ENCODE assay signal across 8 cellular contexts in the genomic region with DNA sequence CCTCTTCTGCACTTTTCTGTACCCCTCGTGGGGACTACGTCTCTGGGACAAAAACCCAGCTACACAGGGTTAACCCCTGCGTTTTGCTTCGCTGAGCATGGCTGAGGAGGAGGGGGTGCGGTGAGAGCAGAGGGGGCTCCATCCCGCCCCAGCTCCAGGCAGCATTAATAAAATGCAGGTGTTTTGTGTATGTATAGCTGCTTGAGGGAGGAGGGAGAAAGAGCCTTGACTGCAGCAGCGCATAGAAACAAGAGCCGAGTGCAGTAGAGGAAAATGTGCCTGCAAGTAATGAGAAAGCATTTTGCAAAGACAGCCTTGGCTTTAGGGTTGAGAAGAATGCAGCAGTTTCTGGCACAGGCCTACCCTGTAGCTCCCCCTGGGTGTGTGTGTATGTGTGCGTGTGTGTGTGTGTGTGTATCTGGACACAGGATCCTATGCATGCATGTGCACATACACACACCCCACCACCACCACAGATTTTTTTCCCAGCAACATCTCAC.
DNase-seq lines count a peak whose midpoint lies in the region; ATAC-seq and TF ChIP-seq lines count a peak whose summit lies in the region.

No MANE protein-coding gene starts in this region.

- H3K27ac ChIP-seq in PC-9 = peak overlapping the region; percentile 90
- H3K27ac ChIP-seq in smooth muscle cell (ENCODE audit: low read depth) = peak overlapping the region; percentile 98
- H3K27ac ChIP-seq in prostate gland = no peak overlapping the region

- no peaks in the 10 kb centered on the region for H3K9me3 ChIP-seq in PC-9 (ENCODE audit: insufficient read depth, low read depth)
- no peaks in the 10 kb centered on the region for H3K9me3 ChIP-seq in smooth muscle cell (replicated peaks; ENCODE audit: low read depth)
- no peaks in the 10 kb centered on the region for H3K9me3 ChIP-seq in prostate gland

- peaks cover 50% of the 10 kb centered on the region for H3F3A ChIP-seq in PC-9 (ENCODE audit: insufficient read depth, low read depth)
- H3F3A ChIP-seq in smooth muscle cell (ENCODE audit: low read depth) = peaks cover 40% of the 10 kb centered on the region

- intact Hi-C loops in PC-9 (cut with micrococcal nuclease; ENCODE audit: unreplicated experiment) (loop anchor here (10.0 kb wide), 1 partner anchor 744 kb away; no protein-coding TSS in a partner anchor), prostate gland (cut with DNase I) (no loop called here)

- H3K36me3 ChIP-seq in PC-9 (ENCODE audit: low read depth) (no peaks in the 10 kb centered on the region), smooth muscle cell (ENCODE audit: low read depth) (no peaks in the 10 kb centered on the region), prostate gland (no peaks in the 10 kb centered on the region)

- H3K27me3 ChIP-seq in PC-9 (ENCODE audit: insufficient read depth, low read depth) = no peaks in the 10 kb centered on the region
- H3K27me3 ChIP-seq in smooth muscle cell (ENCODE audit: low read depth) = no peaks in the 10 kb centered on the region
- no peaks in the 10 kb centered on the region for H3K27me3 ChIP-seq in prostate gland (replicated peaks; ENCODE audit: insufficient read depth)

- WGBS in smooth muscle cell (ENCODE audit: low lambda C conversion rate) = 42% methylated on average over 9 of the region's 9 CpGs
- WGBS in prostate gland = 19% methylated on average over 9 of the region's 9 CpGs

- H3K9me2 ChIP-seq in PC-9 (ENCODE audit: insufficient read depth) = no peaks in the 10 kb centered on the region

- H4K20me1 ChIP-seq in PC-9 (ENCODE audit: insufficient read depth) = no peaks in the 10 kb centered on the region
- no peaks in the 10 kb centered on the region for H4K20me1 ChIP-seq in smooth muscle cell (ENCODE audit: low read depth)

- DNase-seq in NCI-H2227 (lab: John Stamatoyannopoulos, UW; ENCODE audit: unreplicated experiment) (peak; percentile 21), NCI-H2227 treated with DMSO at 0.1 percent for 48 hours (lab: John Stamatoyannopoulos, UW) (no peak), PC-9 (no peak), fibroblast of the aortic adventitia (ENCODE audit: low read depth) (peak; percentile 81), smooth muscle cell (lab: John Stamatoyannopoulos, UW; ENCODE audit: unreplicated experiment) (no peak), H4 (ENCODE audit: low spot score) (no peak), prostate gland (ENCODE audit: low spot score) (no peak)

- peaks cover 8% of the 10 kb centered on the region; the same call in 1 of the 2 replicates for H3K79me2 ChIP-seq in PC-9 (ENCODE audit: low read depth)
- H3K79me2 ChIP-seq in smooth muscle cell (ENCODE audit: low read depth) = no peaks in the 10 kb centered on the region

- BruUV-seq in PC-9 (replicated peaks; lab: Mats Ljungman, UMichigan) = no TSS peak

- ATAC-seq in GM18519 (IDR thresholded peaks at IDR 0.05; ENCODE audit: low FRiP score, unreplicated experiment) = no peak

- peak overlapping the region; percentile 31 for H3K9ac ChIP-seq in smooth muscle cell (ENCODE audit: low read depth)

- H3K4me2 ChIP-seq in PC-9 (peak overlapping the region; percentile 36), smooth muscle cell (peak overlapping the region; percentile 36)

- H3K4me3 ChIP-seq in PC-9 (no peak overlapping the region), fibroblast of the aortic adventitia (ENCODE audit: low read depth, low read length) (no peak overlapping the region), smooth muscle cell (no peak overlapping the region), prostate gland (no peak overlapping the region)

- no peak for TF ChIP-seq CTCF in PC-9 (conservative IDR thresholded peaks at IDR 0.05)
- peak; percentile 20 for TF ChIP-seq CTCF in fibroblast of the aortic adventitia (IDR thresholded peaks at IDR 0.05; ENCODE audit: insufficient read depth, low read length)
- no peak for TF ChIP-seq CTCF in smooth muscle cell (IDR thresholded peaks at IDR 0.05; ENCODE audit: borderline replicate concordance, insufficient read depth, poor library complexity, severe bottlenecking)
- no peak for TF ChIP-seq CTCF in prostate gland (IDR thresholded peaks at IDR 0.05)

- CTCF ChIA-PET in PC-9 (lab: Charles Lee) = no interaction called here

- no peak overlapping the region for H2AFZ ChIP-seq in PC-9
- H2AFZ ChIP-seq in smooth muscle cell (ENCODE audit: low read depth) = no peak overlapping the region

- peaks cover 71% of the 10 kb centered on the region for H3K4me1 ChIP-seq in PC-9 (replicated peaks; ENCODE audit: insufficient read depth)
- H3K4me1 ChIP-seq in smooth muscle cell (ENCODE audit: low read depth) = peaks cover 45% of the 10 kb centered on the region
- H3K4me1 ChIP-seq in prostate gland (replicated peaks) = no peaks in the 10 kb centered on the region

- no peak for TF ChIP-seq POLR2A in prostate gland (IDR thresholded peaks at IDR 0.05)

- POLR2A ChIA-PET in PC-9 (lab: Charles Lee; ENCODE audit: unreplicated experiment) = no interaction called here

Comparison
In these comparisons a context has a peak if more than half of its experiments do, and no peak if none do; other contexts are left out.
1. DNase-seq: peak in NCI-H2227 (single experiment) and fibroblast of the aortic adventitia (single experiment); none in NCI-H2227 treated with DMSO at 0.1 percent for 48 hours (single experiment), PC-9 (0 of 2), smooth muscle cell (single experiment), H4 (single experiment) and prostate gland (single experiment).
2. H3K27ac ChIP-seq: peak in PC-9 (single experiment) and smooth muscle cell (single experiment); none in prostate gland (0 of 2).